8 cellular contexts compared by ENCODE assay signal in the genomic region with DNA sequence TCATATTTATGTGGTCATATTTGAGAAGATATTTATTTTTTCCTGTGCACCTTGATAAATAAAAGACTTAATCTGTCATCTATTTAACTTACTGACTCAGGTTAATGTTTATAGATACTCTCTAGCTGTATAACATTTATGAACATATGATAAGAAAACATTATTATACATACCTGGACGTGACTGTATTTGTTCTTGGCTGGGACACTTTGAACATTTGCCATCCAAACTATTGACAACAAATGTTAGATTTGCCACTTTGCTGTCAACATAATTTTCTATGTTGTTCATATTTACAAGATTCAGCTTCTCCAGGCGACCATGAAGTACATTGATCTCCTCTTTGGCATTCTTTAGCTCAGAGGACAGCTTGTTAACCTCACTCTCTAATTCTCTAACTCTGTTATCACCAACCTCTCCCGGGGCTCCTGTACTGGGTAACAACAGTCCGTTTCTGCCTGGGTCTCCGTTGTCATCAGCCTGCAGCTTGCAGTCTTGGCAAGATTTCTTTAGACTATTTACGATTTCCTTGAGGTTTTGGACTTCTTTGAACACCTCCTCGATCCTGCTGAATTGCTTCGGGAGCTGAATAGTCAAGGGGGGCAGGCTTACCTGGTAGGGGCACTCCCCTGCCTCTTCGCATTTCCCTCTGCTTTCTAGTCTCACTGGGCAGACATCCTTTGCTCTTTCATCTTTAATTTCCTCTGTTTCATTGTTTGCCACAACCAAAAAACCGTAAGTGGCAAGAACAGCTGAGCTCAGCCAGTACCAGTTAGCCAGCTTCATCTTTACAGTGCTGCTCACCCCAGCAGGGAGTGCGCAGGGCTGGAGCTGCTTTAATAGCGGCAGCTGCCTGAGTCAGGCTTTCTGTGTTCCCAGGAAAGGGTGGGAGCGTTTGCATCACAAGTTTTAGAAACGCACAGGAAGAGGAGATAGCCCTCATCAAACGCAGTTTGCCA. TPM values are rescaled to one million over a fixed set of nuclear protein-coding genes. Genes with fewer than 3 reads are reported as not detected.
DNase-seq lines count a peak whose midpoint lies in the region; ATAC-seq and TF ChIP-seq lines count a peak whose summit lies in the region.

A gene with protein sequence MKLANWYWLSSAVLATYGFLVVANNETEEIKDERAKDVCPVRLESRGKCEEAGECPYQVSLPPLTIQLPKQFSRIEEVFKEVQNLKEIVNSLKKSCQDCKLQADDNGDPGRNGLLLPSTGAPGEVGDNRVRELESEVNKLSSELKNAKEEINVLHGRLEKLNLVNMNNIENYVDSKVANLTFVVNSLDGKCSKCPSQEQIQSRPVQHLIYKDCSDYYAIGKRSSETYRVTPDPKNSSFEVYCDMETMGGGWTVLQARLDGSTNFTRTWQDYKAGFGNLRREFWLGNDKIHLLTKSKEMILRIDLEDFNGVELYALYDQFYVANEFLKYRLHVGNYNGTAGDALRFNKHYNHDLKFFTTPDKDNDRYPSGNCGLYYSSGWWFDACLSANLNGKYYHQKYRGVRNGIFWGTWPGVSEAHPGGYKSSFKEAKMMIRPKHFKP (minus strand): TSS at position 812 of the 959 bp plus-strand sequence. CDS start 26 bp downstream, at position 786.

- no TSS peak for BruUV-seq in PC-3 (replicated peaks; lab: Mats Ljungman, UMichigan)

- H4K20me1 ChIP-seq in GM23338 (replicated peaks; ENCODE audit: insufficient read depth) (no peaks in the 10 kb centered on the region), PC-3 (ENCODE audit: low read length) (no peaks in the 10 kb centered on the region)

- POLR2A ChIA-PET in PC-3 (lab: Charles Lee; ENCODE audit: unreplicated experiment) = interaction anchor here (0.7 kb wide), 1 partner anchor 77 kb away, joined by 3 read pairs; a partner anchor contains a TSS

- H3K4me3 Mint-ChIP-seq in GM23338 = peak within 1 kb of the TSS; percentile 56
- peak within 1 kb of the TSS; percentile 54 to 87 (median 78) for H3K4me3 Mint-ChIP-seq in brain

- H3K4me1 Mint-ChIP-seq in GM23338 = peaks cover 7% of the 10 kb centered on the region
- peaks cover 22% of the 10 kb centered on the region for H3K4me1 Mint-ChIP-seq in brain

- no peak within 1 kb of the TSS for H3K27ac ChIP-seq in GM23338 (ENCODE audit: low read depth)
- no peak within 1 kb of the TSS for H3K27ac ChIP-seq in PC-3 (ENCODE audit: low read length)

- H3K9me3 ChIP-seq in PC-3 (ENCODE audit: low read length) = no peaks in the 10 kb centered on the region

- no peaks in the 10 kb centered on the region for H3K27me3 ChIP-seq in GM23338 (ENCODE audit: insufficient read depth)
- no peaks in the 10 kb centered on the region for H3K27me3 ChIP-seq in PC-3 (ENCODE audit: low read length)

- H3F3A ChIP-seq in GM23338 (replicated peaks; ENCODE audit: low read depth) (no peaks in the 10 kb centered on the region), PC-3 (ENCODE audit: low read length, unreplicated experiment) (no peaks in the 10 kb centered on the region)

- intact Hi-C loops in PC-3 (cut with micrococcal nuclease) = no loop called here

- TF ChIP-seq CTCF in GM23338 (conservative IDR thresholded peaks at IDR 0.05; ENCODE audit: low read depth in 2 of 2) (no peak), PC-3 (conservative IDR thresholded peaks at IDR 0.05; ENCODE audit: low read depth, low read length) (no peak), brain (conservative IDR thresholded peaks at IDR 0.05) (no peak)

- H3K27ac Mint-ChIP-seq in GM23338 = no peak within 1 kb of the TSS
- peak within 1 kb of the TSS in 4 of 5 experiments; percentile 20 to 77 (median 54) for H3K27ac Mint-ChIP-seq in brain

- DNase-seq in GM23338 (ENCODE audit: low spot score) (peak; percentile 62), PC-3 (peak; percentile 47), iPS-NIHi7 (ENCODE audit: extremely low spot score) (peak; percentile 45), smooth muscle cell of the brain vasculature (ENCODE audit: low read depth, low spot score) (peak; percentile 24), middle frontal gyrus (ENCODE audit: extremely low spot score, low spot score) (no peak)

- ATAC-seq in GM23338 (peak; percentile 97), PC-3 (peak; percentile 97), HG03432 (IDR thresholded peaks at IDR 0.05; ENCODE audit: unreplicated experiment) (no peak), HG02981 (IDR thresholded peaks at IDR 0.05; ENCODE audit: unreplicated experiment) (no peak)

- H3K27me3 Mint-ChIP-seq in GM23338 (ENCODE audit: insufficient read depth, low read depth, poor library complexity) = peaks cover 2% of the 10 kb centered on the region
- H3K27me3 Mint-ChIP-seq in brain = peaks cover 4% of the 10 kb centered on the region

- no peak within 1 kb of the TSS for H3K9ac ChIP-seq in PC-3 (ENCODE audit: low read length)

- H3K4me2 ChIP-seq in GM23338 = peak within 1 kb of the TSS; percentile 72
- H3K4me2 ChIP-seq in PC-3 (ENCODE audit: low read length) = peak within 1 kb of the TSS; percentile 84

- H3K36me3 Mint-ChIP-seq in GM23338 (ENCODE audit: low read depth) = no peaks in the 10 kb centered on the region
- no peaks in the 10 kb centered on the region for H3K36me3 Mint-ChIP-seq in brain

- H3K4me3 ChIP-seq in GM23338 (peak within 1 kb of the TSS; percentile 37), PC-3 (ENCODE audit: low read length) (peak within 1 kb of the TSS; percentile 53)

- H3K79me2 ChIP-seq in GM23338 (replicated peaks; ENCODE audit: insufficient read depth) (no peaks in the 10 kb centered on the region), PC-3 (ENCODE audit: low read length) (no peaks in the 10 kb centered on the region)

- peak within 1 kb of the TSS; percentile 97 for H2AFZ ChIP-seq in GM23338
- peak within 1 kb of the TSS; percentile 56 for H2AFZ ChIP-seq in PC-3 (ENCODE audit: low read length)

- H3K4me1 ChIP-seq in GM23338 (ENCODE audit: insufficient read depth) = peaks cover 11% of the 10 kb centered on the region
- H3K4me1 ChIP-seq in PC-3 (ENCODE audit: insufficient read depth, low read length) = peaks cover 14% of the 10 kb centered on the region

- no peaks in the 10 kb centered on the region for H3K36me3 ChIP-seq in GM23338 (ENCODE audit: insufficient read depth)
- no peaks in the 10 kb centered on the region for H3K36me3 ChIP-seq in PC-3 (ENCODE audit: low read depth, low read length)

- H3K9me3 Mint-ChIP-seq in GM23338 (no peaks in the 10 kb centered on the region), brain (no peaks in the 10 kb centered on the region)

- H3K9me2 ChIP-seq in GM23338 (ENCODE audit: insufficient read depth) = no peaks in the 10 kb centered on the region
- H3K9me2 ChIP-seq in PC-3 (replicated peaks; ENCODE audit: low read length) = no peaks in the 10 kb centered on the region; the same call in 1 of the 2 replicates

- CTCF ChIA-PET in PC-3 (lab: Charles Lee) = interaction anchor here (0.6 to 0.7 kb wide), 2 partner anchors 48 to 135 kb away, joined by 3 to 4 read pairs; no protein-coding TSS in a partner anchor

TF ChIP-seq in GM23338, 12 proteins besides CTCF, POLR2A, EP300 and RAD21:
- TF ChIP-seq, protein P1, sequence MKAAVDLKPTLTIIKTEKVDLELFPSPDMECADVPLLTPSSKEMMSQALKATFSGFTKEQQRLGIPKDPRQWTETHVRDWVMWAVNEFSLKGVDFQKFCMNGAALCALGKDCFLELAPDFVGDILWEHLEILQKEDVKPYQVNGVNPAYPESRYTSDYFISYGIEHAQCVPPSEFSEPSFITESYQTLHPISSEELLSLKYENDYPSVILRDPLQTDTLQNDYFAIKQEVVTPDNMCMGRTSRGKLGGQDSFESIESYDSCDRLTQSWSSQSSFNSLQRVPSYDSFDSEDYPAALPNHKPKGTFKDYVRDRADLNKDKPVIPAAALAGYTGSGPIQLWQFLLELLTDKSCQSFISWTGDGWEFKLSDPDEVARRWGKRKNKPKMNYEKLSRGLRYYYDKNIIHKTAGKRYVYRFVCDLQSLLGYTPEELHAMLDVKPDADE (IDR thresholded peaks at IDR 0.05) = no peak
- TF ChIP-seq STAT1 (IDR thresholded peaks at IDR 0.05; ENCODE audit: unreplicated experiment) (no peak), ZNF331 (CRISPR knock-in tag; IDR thresholded peaks at IDR 0.05; ENCODE audit: low read depth) (no peak)

RNA-seq across cellular contexts. Expression of the gene that starts here (rescaled TPM):
- not detected in 2 replicates for total RNA-seq in GM23338 (2014; rRNA removed; shearing (Covaris generic))
- polyA plus RNA-seq in GM23338 (2016; fragmentation: Nextera tagmentation; extraction: Ambion mirVana) (not detected in 2 replicates), brain (ENCODE audit: insufficient read depth, low read depth, low replicate concordance) (0.85 TPM)
- total RNA-seq in PC-3 (2014; rRNA removed) = not detected in 2 replicates

Comparison
In these comparisons a context has a peak if more than half of its experiments do, and no peak if none do; other contexts are left out.
1. Peak in DNase-seq, ATAC-seq, H3K4me3 ChIP-seq and H3K4me2 ChIP-seq in GM23338; RNA of the gene not detected or under 1 TPM.
2. Peak in DNase-seq, ATAC-seq, H3K4me3 ChIP-seq and H3K4me2 ChIP-seq in PC-3; RNA of the gene not detected or under 1 TPM.